8 cellular contexts compared by ENCODE assay signal in the genomic region with DNA sequence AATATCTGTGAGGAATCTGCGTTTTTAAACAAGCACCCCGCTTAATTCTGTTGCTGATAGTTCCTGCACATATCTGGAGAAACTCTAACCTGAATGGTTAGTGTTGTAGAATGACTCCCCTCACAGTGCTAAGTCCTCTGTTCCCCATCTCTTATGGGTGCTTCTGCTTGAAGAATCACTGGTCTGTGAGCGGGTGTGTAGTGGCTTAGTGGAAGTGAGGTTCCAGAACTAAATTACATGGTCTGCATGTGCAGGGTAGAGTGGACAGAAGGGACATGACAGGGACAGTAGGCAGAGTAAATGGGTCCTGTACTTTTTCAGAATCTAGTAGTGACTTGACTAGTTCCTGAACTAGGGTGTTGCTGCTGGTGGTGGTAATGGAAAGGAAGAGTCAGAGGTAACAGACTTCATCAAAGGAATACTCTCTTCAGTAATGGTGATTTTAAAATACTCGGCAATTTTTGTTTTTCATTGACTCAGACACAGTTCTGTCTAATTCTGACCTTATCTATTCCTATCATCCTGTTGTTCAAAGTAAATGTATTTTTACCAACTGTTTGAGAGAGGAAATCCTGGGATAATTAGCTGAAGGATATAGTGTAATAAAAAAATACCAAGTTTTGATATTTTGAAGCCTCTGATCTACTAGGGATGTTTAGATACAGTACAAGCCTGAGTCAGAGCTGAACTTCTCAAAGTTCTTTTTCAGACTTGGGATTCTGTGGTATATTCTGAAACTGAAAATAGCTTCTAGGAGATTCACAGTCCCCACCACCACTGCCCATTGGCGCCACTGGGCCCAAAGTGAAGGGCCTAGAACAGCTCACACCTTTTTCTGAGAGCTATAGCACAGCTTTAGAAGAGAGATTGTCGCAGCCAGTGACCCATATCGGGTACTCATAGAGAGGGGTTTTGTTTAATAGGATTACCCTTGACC. TPM values are rescaled to one million over a fixed set of nuclear protein-coding genes. Genes with fewer than 3 reads are reported as not detected.
DNase-seq lines count a peak whose midpoint lies in the region; ATAC-seq and TF ChIP-seq lines count a peak whose summit lies in the region.

No MANE protein-coding gene starts in this region.

- H3K36me3 ChIP-seq in tibial artery (no peaks in the 10 kb centered on the region), adrenal gland (replicated peaks in 1 of 2) (no peaks in the 10 kb centered on the region)

- H3K27ac ChIP-seq in tibial artery (no peak overlapping the region), adrenal gland (peak overlapping the region in 2 of 5 donors; percentile 41 to 48)

- peaks cover 1% of the 10 kb centered on the region for H3K9me3 Mint-ChIP-seq in activated CD8-positive, alpha-beta T cell treated with anti-CD3 and anti-CD28 coated beads for 36 hours
- H3K9me3 Mint-ChIP-seq in nephron progenitor cell = peaks cover 5% of the 10 kb centered on the region

- no peaks in the 10 kb centered on the region for H3K27me3 Mint-ChIP-seq in activated CD8-positive, alpha-beta T cell treated with anti-CD3 and anti-CD28 coated beads for 36 hours
- no peaks in the 10 kb centered on the region for H3K27me3 Mint-ChIP-seq in nephron progenitor cell (ENCODE audit: low read depth, poor library complexity)

- peak overlapping the region; percentile 16 for H3K27ac Mint-ChIP-seq in activated CD8-positive, alpha-beta T cell treated with anti-CD3 and anti-CD28 coated beads for 36 hours
- peak overlapping the region; percentile 87 for H3K27ac Mint-ChIP-seq in nephron progenitor cell

- WGBS in adrenal gland, 4 donors = 89 to 93% (median 90%) methylated on average over 7 of the region's 7 CpGs

- TF ChIP-seq CTCF in activated CD8-positive, alpha-beta T cell treated with anti-CD3 and anti-CD28 coated beads for 36 hours (IDR thresholded peaks at IDR 0.05) = no peak
- no peak for TF ChIP-seq CTCF in nephron progenitor cell (IDR thresholded peaks at IDR 0.05)
- no peak for TF ChIP-seq CTCF in tibial artery (IDR thresholded peaks at IDR 0.05)
- TF ChIP-seq CTCF in adrenal gland (IDR thresholded peaks at IDR 0.05) = no peak

- DNase-seq in activated naive CD4-positive, alpha-beta T cell treated with Interleukin-2 at 50 U/mL for 16 hours = peak; percentile 15
- DNase-seq in activated naive CD4-positive, alpha-beta T cell (lab: John Stamatoyannopoulos, UW) = no peak
- peak; percentile 55 for DNase-seq in activated CD8-positive, alpha-beta T cell treated with anti-CD3 and anti-CD28 coated beads for 36 hours
- DNase-seq in nephron progenitor cell (no peak), tibial artery (no peak), adrenal gland (no peak), COLO829 (ENCODE audit: low spot score) (no peak)

- peaks cover 0 to 76% (median 33%) of the 10 kb centered on the region in 4 donors for H3K4me1 ChIP-seq in tibial artery
- H3K4me1 ChIP-seq in adrenal gland (replicated peaks in 1 of 2) = peaks cover 6 to 61% of the 10 kb centered on the region in 2 donors

- peaks cover 38% of the 10 kb centered on the region for H3K4me1 Mint-ChIP-seq in activated CD8-positive, alpha-beta T cell treated with anti-CD3 and anti-CD28 coated beads for 36 hours (ENCODE audit: low read depth)
- H3K4me1 Mint-ChIP-seq in nephron progenitor cell = peaks cover 53% of the 10 kb centered on the region

- POLR2A ChIA-PET in activated CD8-positive, alpha-beta T cell treated with anti-CD3 and anti-CD28 coated beads for 36 hours (lab: Charles Lee) = interaction anchor here (0.9 kb wide), 1 partner anchor 12 kb away, joined by 4 read pairs; no protein-coding TSS in a partner anchor

- no peak overlapping the region for H3K4me3 ChIP-seq in tibial artery
- no peak overlapping the region for H3K4me3 ChIP-seq in adrenal gland

- H3K36me3 Mint-ChIP-seq in activated CD8-positive, alpha-beta T cell treated with anti-CD3 and anti-CD28 coated beads for 36 hours (ENCODE audit: low read depth) = no peaks in the 10 kb centered on the region
- peaks cover 26% of the 10 kb centered on the region for H3K36me3 Mint-ChIP-seq in nephron progenitor cell (ENCODE audit: low read depth)

- no peaks in the 10 kb centered on the region for H3K27me3 ChIP-seq in tibial artery
- H3K27me3 ChIP-seq in adrenal gland = no peaks in the 10 kb centered on the region

- H3K4me3 Mint-ChIP-seq in activated CD8-positive, alpha-beta T cell treated with anti-CD3 and anti-CD28 coated beads for 36 hours = no peak overlapping the region
- no peak overlapping the region for H3K4me3 Mint-ChIP-seq in nephron progenitor cell

- ATAC-seq in HG03025 (IDR thresholded peaks at IDR 0.05; ENCODE audit: low FRiP score, unreplicated experiment) = peak; percentile 91
- ATAC-seq in activated CD8-positive, alpha-beta T cell treated with anti-CD3 and anti-CD28 coated beads for 36 hours = peak; percentile 66

- intact Hi-C loops in activated CD8-positive, alpha-beta T cell treated with anti-CD3 and anti-CD28 coated beads for 36 hours (cut with micrococcal nuclease) = no loop called here
- intact Hi-C loops in tibial artery (cut with DNase I; ENCODE audit: low total_unique reads) = no loop called here
- intact Hi-C loops in adrenal gland (cut with DNase I) = no loop called here

- CTCF ChIA-PET in activated CD8-positive, alpha-beta T cell treated with anti-CD3 and anti-CD28 coated beads for 36 hours (lab: Charles Lee) = interaction anchor here (1.3 kb wide), 1 partner anchor 10 kb away, joined by 6 read pairs; no protein-coding TSS in a partner anchor

- H3K9me3 ChIP-seq in tibial artery = no peaks in the 10 kb centered on the region
- H3K9me3 ChIP-seq in adrenal gland (replicated peaks in 1 of 3) = no peaks in the 10 kb centered on the region

- no peak for TF ChIP-seq POLR2A in adrenal gland (IDR thresholded peaks at IDR 0.05)

RNA-seq across cellular contexts. Expression of a gene that starts 55.5 kb away (rescaled TPM):
- total RNA-seq in activated CD8-positive, alpha-beta T cell treated with anti-CD3 and anti-CD28 coated beads for 36 hours = 10 to 100 TPM; 10.6 to 12.0 TPM
- 100 to 1,000 TPM in 6 of 8 donors, 10 to 100 TPM in 2; 66.6 to 228 (median 128) TPM for total RNA-seq in adrenal gland
- 100 to 1,000 TPM in 1 of 3 donors, 10 to 100 TPM in 1, 1 to 10 TPM in 1; 9.9 to 124 (median 15.2) TPM for polyA plus RNA-seq in adrenal gland

Comparison
In these comparisons a context has a peak if more than half of its experiments do, and no peak if none do; other contexts are left out.
1. DNase-seq: peak in activated naive CD4-positive, alpha-beta T cell treated with Interleukin-2 at 50 U/mL for 16 hours (single experiment) and activated CD8-positive, alpha-beta T cell treated with anti-CD3 and anti-CD28 coated beads for 36 hours (single experiment); none in activated naive CD4-positive, alpha-beta T cell (0 of 4), nephron progenitor cell (single experiment), tibial artery (0 of 2), adrenal gland (0 of 7) and COLO829 (single experiment).
2. RNA of a gene that starts 55.5 kb away (total RNA-seq): 66.6 to 228 TPM in adrenal gland; 10.6 to 12.0 TPM in activated CD8-positive, alpha-beta T cell treated with anti-CD3 and anti-CD28 coated beads for 36 hours; every median in the first group is over 4 times any median in the second.